Comparison of ENCODE assay signal across 16 cellular contexts in the genomic region with DNA sequence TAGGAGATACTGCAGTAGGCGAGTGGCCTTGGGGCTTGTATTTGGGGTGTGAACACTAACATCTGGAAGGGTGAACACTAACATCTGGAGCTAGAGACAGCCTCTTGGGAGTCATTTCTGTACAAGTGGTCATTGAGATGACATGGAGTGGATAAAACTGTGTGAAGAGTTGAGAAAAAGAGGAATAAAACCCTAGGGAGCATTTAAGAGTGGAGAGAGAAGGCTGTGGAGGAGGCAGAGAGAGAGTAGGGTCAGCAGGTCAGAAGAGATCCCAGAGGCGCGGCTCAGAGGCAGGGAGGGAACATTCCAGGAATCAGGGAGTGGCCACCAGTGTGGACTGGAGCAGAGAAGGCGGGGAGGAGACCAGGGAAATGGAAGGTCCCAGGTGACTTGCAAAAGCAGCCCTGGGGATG. TPM values are rescaled to one million over a fixed set of nuclear protein-coding genes. Genes with fewer than 3 reads are reported as not detected.
DNase-seq lines count a peak whose midpoint lies in the region; ATAC-seq and TF ChIP-seq lines count a peak whose summit lies in the region.
"Had no signal": no experiment of that assay in that cellular context is flagged by ENCODE, and none has a peak within 500 bp of the region (broad histone marks: within the 10 kb centered on the region; RNA-seq: fewer than 3 reads in every experiment).

No MANE protein-coding gene starts in this region.

- TF ChIP-seq POLR2A in lower leg skin (IDR thresholded peaks at IDR 0.05): no peak

- no peaks in the 10 kb centered on the region for H3K36me3 Mint-ChIP-seq in nephron progenitor cell (ENCODE audit: low read depth)

- TF ChIP-seq RAD21 in Ishikawa (IDR thresholded peaks at IDR 0.05; ENCODE audit: low read depth): no peak

- H3K4me1 Mint-ChIP-seq in nephron progenitor cell: peaks cover 32% of the 10 kb centered on the region

- intact Hi-C loops in lower leg skin (cut with DNase I; ENCODE audit: low total_unique reads): no loop called here

- ATAC-seq in HG02610 (IDR thresholded peaks at IDR 0.05; ENCODE audit: unreplicated experiment): no peak

- DNase-seq in Caki2 (ENCODE audit: low read depth) (peak; percentile 60), epithelial cell of esophagus (ENCODE audit: low read depth) (peak; percentile 27), nephron progenitor cell (peak; percentile 31), SHP77 treated with DMSO at 0.1 percent for 48 hours (lab: John Stamatoyannopoulos, UW) (no peak), occipital lobe (lab: John Stamatoyannopoulos, UW) (no peak), lower leg skin (ENCODE audit: low spot score in 2 of 2) (no peak)
- DNase-seq: anterior cingulate cortex; MV-4-11; NCI-H2227 treated with DMSO at 0.1 percent for 48 hours; stimulated activated naive CD4-positive, alpha-beta T cell; T-helper 1 cell had no signal

- no peaks in the 10 kb centered on the region for H3K9me3 Mint-ChIP-seq in nephron progenitor cell
- H3K9me3 Mint-ChIP-seq: activated T-helper 1 cell treated with anti-CD3 and anti-CD28 coated beads, Interleukin-12 subunit alpha, Interleukin-12 subunit beta, Interleukin-2, Interleukin-4 antibody, amounts not matched to agents 30 ng/mL and 10 ng/mL and 1 ng/mL, durations not matched to agents 14 hours and 24 hours and 36 hours; dendritic cell treated with granulocyte-macrophage colony-stimulating factor and Interleukin-4, amounts not matched to agents 40 ng/mL and 50 ng/mL, for 4 days had no signal

- no peak overlapping the region for H3K4me3 ChIP-seq in epithelial cell of esophagus (ENCODE audit: low read length)
- H3K4me3 ChIP-seq in lower leg skin (ENCODE audit: low read depth, poor library complexity, severe bottlenecking): no peak overlapping the region
- H3K4me3 ChIP-seq: BLaER1 had no signal

- WGBS in lower leg skin, 2 donors: 63 to 65% methylated on average over 4 of the region's 4 CpGs

- H3K27ac Mint-ChIP-seq in nephron progenitor cell: peak overlapping the region; percentile 6
- H3K27ac Mint-ChIP-seq: activated T-helper 1 cell treated with anti-CD3 and anti-CD28 coated beads, Interleukin-12 subunit alpha, Interleukin-12 subunit beta, Interleukin-2, Interleukin-4 antibody, amounts not matched to agents 30 ng/mL and 10 ng/mL and 1 ng/mL, durations not matched to agents 14 hours and 24 hours and 36 hours; dendritic cell treated with granulocyte-macrophage colony-stimulating factor and Interleukin-4, amounts not matched to agents 40 ng/mL and 50 ng/mL, for 4 days had no signal

- peaks cover 49% of the 10 kb centered on the region for H3K27me3 Mint-ChIP-seq in nephron progenitor cell (ENCODE audit: low read depth, poor library complexity)

- no peak overlapping the region for H3K4me3 Mint-ChIP-seq in nephron progenitor cell
- H3K4me3 Mint-ChIP-seq: activated T-helper 1 cell treated with anti-CD3 and anti-CD28 coated beads, Interleukin-12 subunit alpha, Interleukin-12 subunit beta, Interleukin-2, Interleukin-4 antibody, amounts not matched to agents 30 ng/mL and 10 ng/mL and 1 ng/mL, durations not matched to agents 14 hours and 24 hours and 36 hours; dendritic cell treated with granulocyte-macrophage colony-stimulating factor and Interleukin-4, amounts not matched to agents 40 ng/mL and 50 ng/mL, for 4 days had no signal

- in situ Hi-C loops in Caki2 (cut with HindIII; ENCODE audit: low pct_unique_long_range_greater_than_20kb, low sequenced_read_pairs): no loop called here

- TF ChIP-seq CTCF in epithelial cell of esophagus (IDR thresholded peaks at IDR 0.05; ENCODE audit: insufficient read depth, low read depth, low read length, missing control alignments) (no peak), nephron progenitor cell (IDR thresholded peaks at IDR 0.05) (no peak), lower leg skin (IDR thresholded peaks at IDR 0.05) (no peak)

- no peak for TF ChIP-seq EP300 in Ishikawa (IDR thresholded peaks at IDR 0.05; ENCODE audit: borderline replicate concordance)

TF ChIP-seq in Ishikawa, 13 proteins besides CTCF, POLR2A, EP300 and RAD21:
- TF ChIP-seq ZBTB7A (IDR thresholded peaks at IDR 0.05; ENCODE audit: low read depth): no peak
- TF ChIP-seq EGR1 (IDR thresholded peaks at IDR 0.05): no peak
- peak; percentile 72 for TF ChIP-seq TEAD4 (IDR thresholded peaks at IDR 0.05)

RNA-seq across cellular contexts. Expression of a gene that starts 31.7 kb away (rescaled TPM):
- not detected in 2 replicates for total RNA-seq in Caki2 (2014; rRNA removed; shearing (Covaris generic); ENCODE audit: low replicate concordance)
- total RNA-seq in occipital lobe (0.16 TPM), lower leg skin (under 1 TPM in 3 of 4 donors, not detected in 1; 0.15 to 0.65 (median 0.23) TPM)
- total RNA-seq: activated T-helper 1 cell treated with anti-CD3 and anti-CD28 coated beads, Interleukin-12 subunit alpha, Interleukin-12 subunit beta, Interleukin-2, Interleukin-4 antibody, amounts not matched to agents 30 ng/mL and 10 ng/mL and 1 ng/mL, durations not matched to agents 14 hours and 24 hours and 36 hours had no signal

Comparison
In these comparisons a context has a peak if more than half of its experiments do, and no peak if none do; other contexts are left out.
1. DNase-seq: peak in Caki2 (single experiment), epithelial cell of esophagus (single experiment) and nephron progenitor cell (single experiment); none in SHP77 treated with DMSO at 0.1 percent for 48 hours (single experiment), occipital lobe (single experiment) and lower leg skin (0 of 2).